ENCODE assay signal across 19 cellular contexts in the genomic region with DNA sequence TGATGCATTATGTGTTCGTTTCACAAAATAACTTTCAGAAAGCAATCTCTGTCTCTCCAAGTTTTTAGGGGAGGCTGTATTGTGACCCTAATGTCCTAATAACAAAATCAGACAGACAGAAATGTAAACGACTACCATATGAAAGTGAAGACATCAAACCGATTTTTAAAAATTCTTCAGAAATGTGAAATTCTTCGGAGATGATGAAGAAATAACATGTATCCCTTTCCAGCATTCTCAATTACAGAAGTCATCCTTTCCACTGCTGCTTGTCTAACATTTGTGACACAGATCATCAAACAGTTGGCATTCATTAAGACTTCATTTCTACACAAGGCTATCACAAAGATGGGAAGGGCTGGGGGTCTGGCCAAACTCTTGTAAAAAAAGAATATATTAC. TPM values are rescaled to one million over a fixed set of nuclear protein-coding genes. Genes with fewer than 3 reads are reported as not detected.
A peak's percentile ranks its signal among the peaks of the same experiment; 100 is the strongest.
DNase-seq lines count a peak whose midpoint lies in the region; ATAC-seq, FAIRE-seq and TF ChIP-seq lines count a peak whose summit lies in the region.
"Had no signal": no experiment of that assay in that cellular context is flagged by ENCODE, and none has a peak within 500 bp of the region (broad histone marks: within the 10 kb centered on the region; RNA-seq: fewer than 3 reads in every experiment).

No MANE protein-coding gene starts in this region.

- peak overlapping the region; percentile 28 for H3K9ac ChIP-seq in skeletal muscle satellite cell (ENCODE audit: low read depth, low read length)
- H3K9ac ChIP-seq: BLaER1 treated with 17β-estradiol and CSF1 and Interleukin-3, amounts not matched to agents 10 nM and 100 nM had no signal

- H3K27ac ChIP-seq in pancreas = no peak overlapping the region
- H3K27ac ChIP-seq: BLaER1 treated with 17β-estradiol and CSF1 and Interleukin-3, amounts not matched to agents 10 nM and 100 nM; Peyer's patch had no signal

- no peaks in the 10 kb centered on the region for H3K9me3 ChIP-seq in skeletal muscle satellite cell (replicated peaks; ENCODE audit: low read length)
- no peaks in the 10 kb centered on the region for H3K9me3 ChIP-seq in pancreas
- H3K9me3 ChIP-seq: HAP-1, Peyer's patch had no signal

- TF ChIP-seq CTCF in pancreas (IDR thresholded peaks at IDR 0.05) = no peak

- no peak for FAIRE-seq in pancreas (lab: Jason Lieb, UNC)
- FAIRE-seq: A204.1, D721Med had no signal

- 80 to 81% methylated on average over 4 of the region's 4 CpGs for WGBS in pancreas, 2 donors

- H3K36me3 ChIP-seq in skeletal muscle satellite cell (ENCODE audit: insufficient read depth, low read length) = no peaks in the 10 kb centered on the region
- H3K36me3 ChIP-seq in pancreas = no peaks in the 10 kb centered on the region
- H3K36me3 ChIP-seq: HAP-1, Peyer's patch had no signal

- DNase-seq in EH (ENCODE audit: low read depth) (peak; percentile 41), fibroblast of peridontal ligament (ENCODE audit: extremely low read depth) (peak; percentile 34), CD1c-positive myeloid dendritic cell (ENCODE audit: extremely low spot score) (no peak), GF-D8 (lab: John Stamatoyannopoulos, UW) (no peak), pancreas (no peak)
- DNase-seq: CD8-positive, alpha-beta memory T cell; NCI-H1092 treated with DMSO at 0.1 percent for 48 hours; NCI-H146; NCI-H2029 treated with DMSO at 0.1 percent for 48 hours; NCI-H446 treated with DMSO at 0.1 percent for 48 hours; NCI-H69; Peyer's patch had no signal

- intact Hi-C loops in pancreas (cut with DNase I) = no loop called here

- ATAC-seq in SK-N-SH treated with all-trans-retinoic acid at 6 μM for 48 hours (peak; percentile 44; the same call in 2 of the 3 replicates), pancreas (no peak)
- ATAC-seq: Right ventricle myocardium inferior had no signal

- no peaks in the 10 kb centered on the region for H3K27me3 ChIP-seq in skeletal muscle satellite cell (ENCODE audit: control insufficient read depth, insufficient read depth, low read length)
- H3K27me3 ChIP-seq in pancreas = no peaks in the 10 kb centered on the region
- H3K27me3 ChIP-seq: BLaER1 treated with 17β-estradiol and CSF1 and Interleukin-3, amounts not matched to agents 10 nM and 100 nM; Peyer's patch had no signal

- H3K4me2 ChIP-seq in skeletal muscle satellite cell (ENCODE audit: low read length) = peak overlapping the region; percentile 47
- H3K4me2 ChIP-seq: BLaER1 treated with 17β-estradiol and CSF1 and Interleukin-3, amounts not matched to agents 10 nM and 100 nM had no signal

- H3K4me1 ChIP-seq in skeletal muscle satellite cell (ENCODE audit: control insufficient read depth, insufficient read depth, low read length) (peaks cover 23% of the 10 kb centered on the region), pancreas (no peaks in the 10 kb centered on the region)
- H3K4me1 ChIP-seq: HAP-1, Peyer's patch had no signal

- no peak overlapping the region for H3K4me3 ChIP-seq in skeletal muscle satellite cell (ENCODE audit: low read length)
- H3K4me3 ChIP-seq in pancreas = no peak overlapping the region
- H3K4me3 ChIP-seq: BLaER1 treated with 17β-estradiol and CSF1 and Interleukin-3, amounts not matched to agents 10 nM and 100 nM; HAP-1; Peyer's patch had no signal

TF ChIP-seq in SK-N-SH treated with all-trans-retinoic acid at 6 μM for 48 hours, 23 proteins besides CTCF, POLR2A, EP300 and RAD21 (continues in another document):
- TF ChIP-seq CSDC2 (CRISPR knock-in tag; IDR thresholded peaks at IDR 0.05) (no peak), GLIS3 (CRISPR knock-in tag; IDR thresholded peaks at IDR 0.05) (no peak), PPARA (CRISPR knock-in tag; IDR thresholded peaks at IDR 0.05; ENCODE audit: borderline replicate concordance) (no peak), ZNF8 (CRISPR knock-in tag; IDR thresholded peaks at IDR 0.05) (no peak), TOX (CRISPR knock-in tag; IDR thresholded peaks at IDR 0.05; ENCODE audit: borderline replicate concordance) (no peak), ISL1 (CRISPR knock-in tag; IDR thresholded peaks at IDR 0.05) (no peak), TSHZ2 (CRISPR knock-in tag; IDR thresholded peaks at IDR 0.05) (no peak), ZC3H10 (CRISPR knock-in tag; IDR thresholded peaks at IDR 0.05) (no peak)
- TF ChIP-seq, protein P1, sequence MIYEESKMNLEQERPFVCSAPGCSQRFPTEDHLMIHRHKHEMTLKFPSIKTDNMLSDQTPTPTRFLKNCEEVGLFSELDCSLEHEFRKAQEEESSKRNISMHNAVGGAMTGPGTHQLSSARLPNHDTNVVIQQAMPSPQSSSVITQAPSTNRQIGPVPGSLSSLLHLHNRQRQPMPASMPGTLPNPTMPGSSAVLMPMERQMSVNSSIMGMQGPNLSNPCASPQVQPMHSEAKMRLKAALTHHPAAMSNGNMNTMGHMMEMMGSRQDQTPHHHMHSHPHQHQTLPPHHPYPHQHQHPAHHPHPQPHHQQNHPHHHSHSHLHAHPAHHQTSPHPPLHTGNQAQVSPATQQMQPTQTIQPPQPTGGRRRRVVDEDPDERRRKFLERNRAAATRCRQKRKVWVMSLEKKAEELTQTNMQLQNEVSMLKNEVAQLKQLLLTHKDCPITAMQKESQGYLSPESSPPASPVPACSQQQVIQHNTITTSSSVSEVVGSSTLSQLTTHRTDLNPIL (CRISPR knock-in tag; IDR thresholded peaks at IDR 0.05; ENCODE audit: low read depth) = no peak
- TF ChIP-seq, protein P2, sequence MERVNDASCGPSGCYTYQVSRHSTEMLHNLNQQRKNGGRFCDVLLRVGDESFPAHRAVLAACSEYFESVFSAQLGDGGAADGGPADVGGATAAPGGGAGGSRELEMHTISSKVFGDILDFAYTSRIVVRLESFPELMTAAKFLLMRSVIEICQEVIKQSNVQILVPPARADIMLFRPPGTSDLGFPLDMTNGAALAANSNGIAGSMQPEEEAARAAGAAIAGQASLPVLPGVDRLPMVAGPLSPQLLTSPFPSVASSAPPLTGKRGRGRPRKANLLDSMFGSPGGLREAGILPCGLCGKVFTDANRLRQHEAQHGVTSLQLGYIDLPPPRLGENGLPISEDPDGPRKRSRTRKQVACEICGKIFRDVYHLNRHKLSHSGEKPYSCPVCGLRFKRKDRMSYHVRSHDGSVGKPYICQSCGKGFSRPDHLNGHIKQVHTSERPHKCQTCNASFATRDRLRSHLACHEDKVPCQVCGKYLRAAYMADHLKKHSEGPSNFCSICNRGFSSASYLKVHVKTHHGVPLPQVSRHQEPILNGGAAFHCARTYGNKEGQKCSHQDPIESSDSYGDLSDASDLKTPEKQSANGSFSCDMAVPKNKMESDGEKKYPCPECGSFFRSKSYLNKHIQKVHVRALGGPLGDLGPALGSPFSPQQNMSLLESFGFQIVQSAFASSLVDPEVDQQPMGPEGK (CRISPR knock-in tag; IDR thresholded peaks at IDR 0.05; ENCODE audit: borderline replicate concordance) = no peak
- TF ChIP-seq, protein P3, sequence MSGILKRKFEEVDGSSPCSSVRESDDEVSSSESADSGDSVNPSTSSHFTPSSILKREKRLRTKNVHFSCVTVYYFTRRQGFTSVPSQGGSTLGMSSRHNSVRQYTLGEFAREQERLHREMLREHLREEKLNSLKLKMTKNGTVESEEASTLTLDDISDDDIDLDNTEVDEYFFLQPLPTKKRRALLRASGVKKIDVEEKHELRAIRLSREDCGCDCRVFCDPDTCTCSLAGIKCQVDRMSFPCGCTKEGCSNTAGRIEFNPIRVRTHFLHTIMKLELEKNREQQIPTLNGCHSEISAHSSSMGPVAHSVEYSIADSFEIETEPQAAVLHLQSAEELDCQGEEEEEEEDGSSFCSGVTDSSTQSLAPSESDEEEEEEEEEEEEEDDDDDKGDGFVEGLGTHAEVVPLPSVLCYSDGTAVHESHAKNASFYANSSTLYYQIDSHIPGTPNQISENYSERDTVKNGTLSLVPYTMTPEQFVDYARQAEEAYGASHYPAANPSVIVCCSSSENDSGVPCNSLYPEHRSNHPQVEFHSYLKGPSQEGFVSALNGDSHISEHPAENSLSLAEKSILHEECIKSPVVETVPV (CRISPR knock-in tag; IDR thresholded peaks at IDR 0.05) = no peak

RNA-seq across cellular contexts. Expression of gene DMAC2L, which starts 41.0 kb away (rescaled TPM):
- total RNA-seq in skeletal muscle satellite cell (2012; rRNA removed) = 4.3 and 4.8 TPM in 2 replicates
- total RNA-seq in pancreas = 10 to 100 TPM in 2 of 6 donors, 1 to 10 TPM in 4; 8.3 to 17.7 (median 9.9) TPM
- polyA plus RNA-seq in pancreas = 10 to 100 TPM in 1 of 2 donors, 1 to 10 TPM in 1; 8.7 to 10.0 TPM

RNA-seq across cellular contexts. Expression of gene L2HGDH, which starts 41.1 kb away (rescaled TPM):
- 3.3 and 3.5 TPM in 2 replicates for total RNA-seq in skeletal muscle satellite cell (2012; rRNA removed)
- total RNA-seq in pancreas = 1 to 10 TPM; 3.1 to 5.1 (median 3.7) TPM
- polyA plus RNA-seq in pancreas = 1 to 10 TPM in 1 of 2 donors, under 1 TPM in 1; 0.99 to 1.9 TPM

RNA-seq across cellular contexts. Expression of gene CDKL1, which starts 43.6 kb away (rescaled TPM):
- 9.9 and 15.3 TPM in 2 replicates for total RNA-seq in skeletal muscle satellite cell (2012; rRNA removed)
- total RNA-seq in pancreas = 1 to 10 TPM; 2.4 to 5.5 (median 4.4) TPM
- under 1 TPM; 0.56 to 0.80 TPM for polyA plus RNA-seq in pancreas

Comparison
In these comparisons a context has a peak if more than half of its experiments do, and no peak if none do; other contexts are left out.
1. DNase-seq: peak in EH (single experiment) and fibroblast of peridontal ligament (single experiment); none in CD1c-positive myeloid dendritic cell (single experiment), GF-D8 (single experiment) and pancreas (0 of 6).